ENCODE assay signal across 22 cellular contexts in genomic region chr11:70490723-70491558, GRCh38.
DNase-seq lines count a peak whose midpoint lies in the region; ATAC-seq and TF ChIP-seq lines count a peak whose summit lies in the region.
"Had no signal": no experiment of that assay in that cellular context is flagged by ENCODE, and none has a peak within 500 bp of the region (broad histone marks: within the 10 kb centered on the region; RNA-seq: fewer than 3 reads in every experiment).

No MANE protein-coding gene starts in this region.

- H2AFZ ChIP-seq in neuronal stem cell (ENCODE audit: low read length) = no peak overlapping the region

- no peak overlapping the region for H4K91ac ChIP-seq in neuronal stem cell (ENCODE audit: low read depth, low read length, poor library complexity)

- TF ChIP-seq CTCF in osteocyte (IDR thresholded peaks at IDR 0.05) = no peak

- H3K79me1 ChIP-seq in neuronal stem cell (ENCODE audit: low read depth, low read length) = peaks cover 2% of the 10 kb centered on the region

- H2BK5ac ChIP-seq in neuronal stem cell (ENCODE audit: low read length) = no peak overlapping the region

- H3K4ac ChIP-seq in neuronal stem cell (ENCODE audit: low read length) = no peak overlapping the region

- no peak overlapping the region for H4K8ac ChIP-seq in neuronal stem cell (ENCODE audit: low read depth, low read length)

- H3K4me1 Mint-ChIP-seq in stimulated activated naive CD8-positive, alpha-beta T cell treated with anti-CD3 and anti-CD28 coated beads, Interleukin-15, amount 100 ng/mL, for 72 hours = no peaks in the 10 kb centered on the region
- no peaks in the 10 kb centered on the region for H3K4me1 Mint-ChIP-seq in osteocyte (ENCODE audit: unreplicated experiment)

- H2BK12ac ChIP-seq in neuronal stem cell (ENCODE audit: low read length) = no peak overlapping the region

- H3K4me3 Mint-ChIP-seq in stimulated activated naive CD8-positive, alpha-beta T cell treated with anti-CD3 and anti-CD28 coated beads, Interleukin-15, amount 100 ng/mL, for 72 hours = no peak overlapping the region
- no peak overlapping the region for H3K4me3 Mint-ChIP-seq in osteocyte (ENCODE audit: unreplicated experiment)

- peaks cover 0 to 1% of the 10 kb centered on the region in 2 donors for H3K4me1 ChIP-seq in neuronal stem cell (ENCODE audit: control insufficient read depth in 2 of 2, insufficient read depth in 1 of 2, low read depth in 1 of 2, low read length in 2 of 2)

- H3K27me3 ChIP-seq in neuronal stem cell (ENCODE audit: control insufficient read depth in 3 of 3, insufficient read depth in 3 of 3, low read depth in 1 of 3, low read length in 3 of 3) = no peaks in the 10 kb centered on the region

- DNase-seq in DMS 273 (lab: John Stamatoyannopoulos, UW; ENCODE audit: unreplicated experiment) = peak; percentile 51
- no peak for DNase-seq in DMS 273 treated with DMSO at 0.1 percent for 48 hours (lab: John Stamatoyannopoulos, UW)
- peak; percentile 10 for DNase-seq in amniotic epithelial cell (ENCODE audit: low read depth)
- no peak for DNase-seq in neuronal stem cell (ENCODE audit: low spot score)
- DNase-seq in stimulated activated naive CD8-positive, alpha-beta T cell treated with anti-CD3 and anti-CD28 coated beads, Interleukin-15, amount 100 ng/mL, for 72 hours = no peak
- no peak for DNase-seq in osteocyte (ENCODE audit: extremely low spot score, unreplicated experiment)
- DNase-seq: ACHN, C1 segment of cervical spinal cord, DMS79 treated with DMSO at 0.1 percent for 48 hours, GOT3, HCEC 1CT, KG1, NCI-H1092 treated with DMSO at 0.1 percent for 48 hours, NCI-H2081, NCI-H2171, NCI-H345, NCI-H524, NCI-H82, SHP77 had no signal

- WGBS in neuronal stem cell (ENCODE audit: extremely low coverage in 2 of 2, insufficient read length in 2 of 2, insufficient replicate concordance in 1 of 2), 2 donors = no CpG with 5 or more reads among the region's 8 CpGs

- no peaks in the 10 kb centered on the region for H3K36me3 Mint-ChIP-seq in osteocyte (ENCODE audit: unreplicated experiment)

- peak; percentile 34 for ATAC-seq in stimulated activated naive CD8-positive, alpha-beta T cell treated with anti-CD3 and anti-CD28 coated beads, Interleukin-15, amount 100 ng/mL, for 72 hours
- no peak for ATAC-seq in GM21381 (IDR thresholded peaks at IDR 0.05; ENCODE audit: unreplicated experiment)
- ATAC-seq in GM19467 (IDR thresholded peaks at IDR 0.05; ENCODE audit: unreplicated experiment) = no peak

- peaks cover 3 to 56% of the 10 kb centered on the region in 2 donors for H3K36me3 ChIP-seq in neuronal stem cell (replicated peaks in 1 of 2; ENCODE audit: control insufficient read depth in 2 of 2, insufficient read depth in 2 of 2, low read length in 2 of 2)

- no peak overlapping the region for H3K23ac ChIP-seq in neuronal stem cell (ENCODE audit: low read depth, low read length, poor library complexity)

- H2BK120ac ChIP-seq in neuronal stem cell (ENCODE audit: low read depth, low read length) = no peak overlapping the region

- peaks cover 19 to 24% of the 10 kb centered on the region in 2 donors for H3K9me3 ChIP-seq in neuronal stem cell (replicated peaks in 1 of 2; ENCODE audit: control insufficient read depth in 2 of 2, insufficient read depth in 1 of 2, low read depth in 1 of 2, low read length in 2 of 2)

- peak overlapping the region; percentile 15 for H2AK5ac ChIP-seq in neuronal stem cell (ENCODE audit: low read depth, low read length)

- H3K27ac ChIP-seq in neuronal stem cell (replicated peaks; ENCODE audit: low read length) = no peak overlapping the region
- H3K27ac ChIP-seq: 22Rv1 had no signal

- H3K4me2 ChIP-seq in neuronal stem cell (ENCODE audit: insufficient read depth, low read length, poor library complexity, severe bottlenecking) = no peak overlapping the region

- no peak overlapping the region for H2BK15ac ChIP-seq in neuronal stem cell (ENCODE audit: low read length)

- no peak overlapping the region for H3K27ac Mint-ChIP-seq in stimulated activated naive CD8-positive, alpha-beta T cell treated with anti-CD3 and anti-CD28 coated beads, Interleukin-15, amount 100 ng/mL, for 72 hours
- no peak overlapping the region for H3K27ac Mint-ChIP-seq in osteocyte (ENCODE audit: unreplicated experiment)

- H3K9me3 Mint-ChIP-seq in stimulated activated naive CD8-positive, alpha-beta T cell treated with anti-CD3 and anti-CD28 coated beads, Interleukin-15, amount 100 ng/mL, for 72 hours = peaks cover 0 to 19% of the 10 kb centered on the region in 2 donors
- peaks cover 4% of the 10 kb centered on the region for H3K9me3 Mint-ChIP-seq in osteocyte (ENCODE audit: unreplicated experiment)

- H3K14ac ChIP-seq in neuronal stem cell (ENCODE audit: low read length) = no peak overlapping the region

- peaks cover 8% of the 10 kb centered on the region for H3K27me3 Mint-ChIP-seq in stimulated activated naive CD8-positive, alpha-beta T cell treated with anti-CD3 and anti-CD28 coated beads, Interleukin-15, amount 100 ng/mL, for 72 hours
- H3K27me3 Mint-ChIP-seq in osteocyte (ENCODE audit: unreplicated experiment) = no peaks in the 10 kb centered on the region

- H3K18ac ChIP-seq in neuronal stem cell (ENCODE audit: low read length) = no peak overlapping the region

- no peak overlapping the region for H3K9ac ChIP-seq in neuronal stem cell (ENCODE audit: low read depth, low read length, poor library complexity)

- peak overlapping the region in 1 of 2 donors; percentile 14 for H3K4me3 ChIP-seq in neuronal stem cell (ENCODE audit: low read length in 2 of 2)

Comparison
In these comparisons a context has a peak if more than half of its experiments do, and no peak if none do; other contexts are left out.
1. DNase-seq: peak in DMS 273 (single experiment) and amniotic epithelial cell (single experiment); none in DMS 273 treated with DMSO at 0.1 percent for 48 hours (single experiment), neuronal stem cell (single experiment), stimulated activated naive CD8-positive, alpha-beta T cell treated with anti-CD3 and anti-CD28 coated beads, Interleukin-15, amount 100 ng/mL, for 72 hours (0 of 2) and osteocyte (single experiment).